In genomic region chr2:156436477-156437085, GRCh38 we compare ENCODE assay signal across 8 cellular contexts. TPM values are rescaled to one million over a fixed set of nuclear protein-coding genes. Genes with fewer than 3 reads are reported as not detected.
DNase-seq lines count a peak whose midpoint lies in the region; ATAC-seq and TF ChIP-seq lines count a peak whose summit lies in the region.

No MANE protein-coding gene starts in this region.

- DNase-seq in GM10248 (ENCODE audit: extremely low spot score) (peak; percentile 55), HUDEP-2 (lab: John Stamatoyannopoulos, UW; ENCODE audit: unreplicated experiment in 76 of 76) (peak in 49 of 76 experiments; percentile 4 to 63 (median 27)), esophagus muscularis mucosa (ENCODE audit: extremely low spot score) (no peak), UCSD-AML1 (lab: John Stamatoyannopoulos, UW; ENCODE audit: unreplicated experiment) (no peak)
- DNase-seq in activated CD4-positive, alpha-beta T cell treated with anti-CD3 and anti-CD28 coated beads, Interleukin-2, amount 10 ng/mL, durations not matched to agents 7 days and 5 days, result peak; percentile 39
- DNase-seq in naive thymus-derived CD4-positive, alpha-beta T cell, result peak in 8 of 9 donors; percentile 13 to 44 (median 32)
- DNase-seq in effector CD8-positive, alpha-beta T cell (lab: John Stamatoyannopoulos, UW), result no peak

- peak overlapping the region; percentile 92 to 99 (median 98) for H3K27ac ChIP-seq in esophagus muscularis mucosa (replicated peaks in 1 of 4)
- peak overlapping the region; percentile 71 for H3K27ac ChIP-seq in naive thymus-derived CD4-positive, alpha-beta T cell (ENCODE audit: low read depth, low read length)

- H3K9me3 ChIP-seq in esophagus muscularis mucosa, result no peaks in the 10 kb centered on the region
- no peaks in the 10 kb centered on the region for H3K9me3 ChIP-seq in naive thymus-derived CD4-positive, alpha-beta T cell (ENCODE audit: control insufficient read depth in 2 of 3, low read length in 3 of 3)

- ATAC-seq in GM21526 (IDR thresholded peaks at IDR 0.05; ENCODE audit: low FRiP score, unreplicated experiment), result peak; percentile 56
- ATAC-seq in naive thymus-derived CD4-positive, alpha-beta T cell, result peak; percentile 36

- peaks cover 34% of the 10 kb centered on the region for H3K4me1 Mint-ChIP-seq in activated CD4-positive, alpha-beta T cell treated with anti-CD3 and anti-CD28 coated beads, Interleukin-2, amount 10 ng/mL, durations not matched to agents 7 days and 5 days
- H3K4me1 Mint-ChIP-seq in naive thymus-derived CD4-positive, alpha-beta T cell, result peaks cover 25 to 48% (median 38%) of the 10 kb centered on the region in 7 donors

- no peaks in the 10 kb centered on the region for H3K27me3 ChIP-seq in esophagus muscularis mucosa
- no peaks in the 10 kb centered on the region for H3K27me3 ChIP-seq in naive thymus-derived CD4-positive, alpha-beta T cell (ENCODE audit: control insufficient read depth in 2 of 2, insufficient read depth in 2 of 2, low read length in 2 of 2)

- peaks cover 22% of the 10 kb centered on the region for H3K36me3 Mint-ChIP-seq in activated CD4-positive, alpha-beta T cell treated with anti-CD3 and anti-CD28 coated beads, Interleukin-2, amount 10 ng/mL, durations not matched to agents 7 days and 5 days (ENCODE audit: low read depth)
- H3K36me3 Mint-ChIP-seq in naive thymus-derived CD4-positive, alpha-beta T cell, result peaks cover 0 to 14% (median 0%) of the 10 kb centered on the region in 5 donors

- TF ChIP-seq POLR2A in esophagus muscularis mucosa (IDR thresholded peaks at IDR 0.05; ENCODE audit: low read depth), result no peak

- H3K27ac Mint-ChIP-seq in activated CD4-positive, alpha-beta T cell treated with anti-CD3 and anti-CD28 coated beads, Interleukin-2, amount 10 ng/mL, durations not matched to agents 7 days and 5 days, result peak overlapping the region; percentile 96
- peak overlapping the region; percentile 93 to 98 (median 95) for H3K27ac Mint-ChIP-seq in naive thymus-derived CD4-positive, alpha-beta T cell

- H3K27me3 Mint-ChIP-seq in activated CD4-positive, alpha-beta T cell treated with anti-CD3 and anti-CD28 coated beads, Interleukin-2, amount 10 ng/mL, durations not matched to agents 7 days and 5 days, result peaks cover 3% of the 10 kb centered on the region
- H3K27me3 Mint-ChIP-seq in naive thymus-derived CD4-positive, alpha-beta T cell, result no peaks in the 10 kb centered on the region

- peaks cover 7 to 32% (median 29%) of the 10 kb centered on the region in 4 donors for H3K4me1 ChIP-seq in esophagus muscularis mucosa
- H3K4me1 ChIP-seq in naive thymus-derived CD4-positive, alpha-beta T cell (ENCODE audit: control insufficient read depth in 2 of 2, insufficient read depth in 2 of 2, low read length in 2 of 2), result peaks cover 16 to 18% of the 10 kb centered on the region in 2 donors

- WGBS in esophagus muscularis mucosa, result 3% methylated on average over 14 of the region's 19 CpGs

- H3K4me3 Mint-ChIP-seq in activated CD4-positive, alpha-beta T cell treated with anti-CD3 and anti-CD28 coated beads, Interleukin-2, amount 10 ng/mL, durations not matched to agents 7 days and 5 days, result peak overlapping the region; percentile 99
- peak overlapping the region; percentile 87 to 100 (median 98) for H3K4me3 Mint-ChIP-seq in naive thymus-derived CD4-positive, alpha-beta T cell

- no peak for TF ChIP-seq EP300 in esophagus muscularis mucosa (IDR thresholded peaks at IDR 0.05)

- intact Hi-C loops in esophagus muscularis mucosa (cut with DNase I), result loop anchor here (2.0 kb wide), 2 partner anchors 36 to 94 kb away; no protein-coding TSS in a partner anchor
- intact Hi-C loops in naive thymus-derived CD4-positive, alpha-beta T cell (cut with micrococcal nuclease), result loop anchor here (1.0 to 10.0 kb wide), 7 partner anchors 35 to 1438 kb away; partner anchors contain the start of genes ACVR1 (in 1 of the 2) and NR4A2 (in 1 of the 2)

- POLR2A ChIA-PET in GM10248 (lab: Yijun Ruan, JAX), result interaction anchor here (0.5 to 0.9 kb wide), 2 partner anchors 94 to 102 kb away, joined by 3 read pairs; no protein-coding TSS in a partner anchor
- POLR2A ChIA-PET in activated CD4-positive, alpha-beta T cell treated with anti-CD3 and anti-CD28 coated beads, Interleukin-2, amount 10 ng/mL, durations not matched to agents 7 days and 5 days (lab: Charles Lee), result interaction anchor here (0.7 kb wide), 1 partner anchor 53 kb away, joined by 4 read pairs; no protein-coding TSS in a partner anchor
- POLR2A ChIA-PET in naive thymus-derived CD4-positive, alpha-beta T cell (lab: Charles Lee), result interaction anchor here (3.0 to 5.8 kb wide), 3 partner anchors 36 to 102 kb away, joined by 12 to 33 read pairs (median 20); no protein-coding TSS in a partner anchor

- H3K9me3 Mint-ChIP-seq in activated CD4-positive, alpha-beta T cell treated with anti-CD3 and anti-CD28 coated beads, Interleukin-2, amount 10 ng/mL, durations not matched to agents 7 days and 5 days, result no peaks in the 10 kb centered on the region
- no peaks in the 10 kb centered on the region for H3K9me3 Mint-ChIP-seq in naive thymus-derived CD4-positive, alpha-beta T cell

- H3K36me3 ChIP-seq in esophagus muscularis mucosa, result no peaks in the 10 kb centered on the region
- no peaks in the 10 kb centered on the region for H3K36me3 ChIP-seq in naive thymus-derived CD4-positive, alpha-beta T cell (ENCODE audit: control insufficient read depth in 2 of 3, insufficient read depth in 3 of 3, low read length in 3 of 3)

- TF ChIP-seq CTCF in GM10248 (IDR thresholded peaks at IDR 0.05; ENCODE audit: control extremely low read depth, extremely low read depth, low read depth, missing control alignments) (no peak), esophagus muscularis mucosa (IDR thresholded peaks at IDR 0.05) (no peak)

- H3K4me3 ChIP-seq in esophagus muscularis mucosa, result peak overlapping the region; percentile 66 to 89 (median 81)
- peak overlapping the region; percentile 72 for H3K4me3 ChIP-seq in naive thymus-derived CD4-positive, alpha-beta T cell (ENCODE audit: low read length)

- CTCF ChIA-PET in GM10248 (lab: Yijun Ruan, JAX), result interaction anchor here (0.9 to 1.9 kb wide), 5 partner anchors 10 to 102 kb away, joined by 3 to 9 read pairs (median 4); no protein-coding TSS in a partner anchor
- CTCF ChIA-PET in activated CD4-positive, alpha-beta T cell treated with anti-CD3 and anti-CD28 coated beads, Interleukin-2, amount 10 ng/mL, durations not matched to agents 7 days and 5 days (lab: Charles Lee), result interaction anchor here (0.7 to 2.6 kb wide), 4 partner anchors 8 to 102 kb away, joined by 3 to 9 read pairs (median 5); no protein-coding TSS in a partner anchor
- CTCF ChIA-PET in naive thymus-derived CD4-positive, alpha-beta T cell (lab: Charles Lee), result no interaction called here

RNA-seq across cellular contexts. Expression of gene GPD2, which starts 0.4 kb away (rescaled TPM):
- 10 to 100 TPM; 17.2 to 17.3 TPM for total RNA-seq in activated CD4-positive, alpha-beta T cell treated with anti-CD3 and anti-CD28 coated beads, Interleukin-2, amount 10 ng/mL, durations not matched to agents 7 days and 5 days
- total RNA-seq in esophagus muscularis mucosa, result 10 to 100 TPM; 19.5 to 26.0 (median 22.5) TPM
- 10 to 100 TPM in 4 of 5 experiments, 1 to 10 TPM in 1; 7.8 to 17.1 (median 11.6) TPM for total RNA-seq in naive thymus-derived CD4-positive, alpha-beta T cell
- 1 to 10 TPM; 2.9 to 8.0 TPM for polyA plus RNA-seq in naive thymus-derived CD4-positive, alpha-beta T cell

Comparison
In these comparisons a context has a peak if more than half of its experiments do, and no peak if none do; other contexts are left out.
1. DNase-seq: peak in GM10248 (single experiment), HUDEP-2 (49 of 76), activated CD4-positive, alpha-beta T cell treated with anti-CD3 and anti-CD28 coated beads, Interleukin-2, amount 10 ng/mL, durations not matched to agents 7 days and 5 days (single experiment) and naive thymus-derived CD4-positive, alpha-beta T cell (8 of 9); none in esophagus muscularis mucosa (single experiment), effector CD8-positive, alpha-beta T cell (single experiment) and UCSD-AML1 (single experiment).